Comparison of ENCODE assay signal across 8 cellular contexts in the genomic region with DNA sequence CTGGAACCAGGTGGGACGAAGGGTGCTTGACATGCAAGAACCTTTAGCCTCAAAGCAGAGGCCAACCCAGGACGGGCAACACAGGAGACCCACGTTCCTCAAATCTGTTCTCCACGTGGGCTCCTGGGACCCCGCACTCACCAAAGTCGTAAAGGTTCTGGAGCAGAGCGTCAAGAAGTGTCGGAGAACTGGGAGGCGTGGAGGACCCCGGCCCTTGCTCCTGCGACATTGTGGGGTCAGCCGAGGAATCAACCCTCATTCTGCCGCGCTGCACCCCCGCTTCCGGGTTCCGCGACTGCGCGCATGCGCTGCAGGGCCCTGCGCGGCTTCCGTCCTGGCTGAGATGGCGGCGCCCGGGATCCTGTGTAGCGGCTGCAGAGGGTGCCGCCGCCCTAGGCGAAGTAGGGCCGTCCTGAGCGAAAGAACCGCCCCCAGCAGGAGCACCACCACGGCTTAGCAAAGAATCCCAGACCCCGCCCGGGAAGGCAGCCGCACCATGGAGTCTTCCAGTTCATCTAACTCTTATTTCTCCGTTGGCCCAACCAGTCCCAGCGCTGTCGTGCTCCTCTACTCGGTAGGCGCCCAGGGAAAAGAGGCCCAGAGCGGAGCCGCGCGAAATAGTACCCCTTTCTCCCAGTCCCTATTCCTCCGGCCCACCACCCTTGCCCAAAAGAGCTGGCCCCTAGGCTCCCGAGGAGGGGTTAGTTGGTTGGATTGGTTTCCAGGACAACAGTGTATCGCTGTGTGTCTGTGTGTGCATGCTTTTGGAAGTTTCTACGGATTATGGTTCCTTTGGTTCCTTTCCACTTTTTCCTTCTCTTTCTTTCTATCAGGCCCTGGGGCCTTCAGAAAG. TPM values are rescaled to one million over a fixed set of nuclear protein-coding genes. Genes with fewer than 3 reads are reported as not detected.
DNase-seq lines count a peak whose midpoint lies in the region; ATAC-seq and TF ChIP-seq lines count a peak whose summit lies in the region.

A gene (plus strand): TSS at position 330 of the 853 bp plus-strand sequence. CDS start 167 bp downstream, at position 497.

- BruUV-seq in IMR-90 (replicated peaks; lab: Mats Ljungman, UMichigan) (no TSS peak), Panc1 (replicated peaks; lab: Mats Ljungman, UMichigan) (TSS peak; percentile 75)

- H3K56ac ChIP-seq in IMR-90 (ENCODE audit: extremely low read depth, insufficient read depth, low read length), result peak within 1 kb of the TSS; percentile 89

- peak within 1 kb of the TSS; percentile 84 for H3K27ac ChIP-seq in IMR-90 (ENCODE audit: insufficient read depth, low read length)
- peak within 1 kb of the TSS; percentile 98 for H3K27ac ChIP-seq in Panc1 (ENCODE audit: low read length)
- peak within 1 kb of the TSS; percentile 92 for H3K27ac ChIP-seq in muscle layer of duodenum (ENCODE audit: low read length)

- peak within 1 kb of the TSS; percentile 74; the same call in 1 of the 3 replicates for H2BK15ac ChIP-seq in IMR-90 (ENCODE audit: low read depth, low read length)

- peak within 1 kb of the TSS; percentile 81 for H2BK5ac ChIP-seq in IMR-90 (ENCODE audit: low read depth, low read length, poor library complexity, severe bottlenecking)

- no peak for TF ChIP-seq RAD21 in IMR-90 (IDR thresholded peaks at IDR 0.05; ENCODE audit: low read length)

- peak within 1 kb of the TSS; percentile 92 to 94 for H4K8ac ChIP-seq in IMR-90 (ENCODE audit: low read depth in 2 of 2, low read length in 2 of 2)

- H3K36me3 Mint-ChIP-seq in activated T-cell treated with anti-CD3 and anti-CD28 coated beads, Interleukin-2, amount 50 U/mL, for 4 hours (ENCODE audit: insufficient read depth), result peaks cover 32% of the 10 kb centered on the region

- peak within 1 kb of the TSS; percentile 95 for H4K91ac ChIP-seq in IMR-90 (ENCODE audit: insufficient read depth, low read depth, low read length)

- CTCF ChIA-PET in IMR-90 (lab: Yijun Ruan, JAX) (interaction anchor here (0.6 to 1.1 kb wide), 3 partner anchors 304 to 539 kb away, joined by 3 read pairs; no protein-coding TSS in a partner anchor), Panc1 (lab: Charles Lee) (no interaction called here)

- peaks cover 5% of the 10 kb centered on the region; the same call in 1 of the 2 replicates for H3K9me1 ChIP-seq in IMR-90 (ENCODE audit: insufficient read depth, low read length)

- H3K4me3 Mint-ChIP-seq in activated T-cell treated with anti-CD3 and anti-CD28 coated beads, Interleukin-2, amount 50 U/mL, for 4 hours, result peak within 1 kb of the TSS; percentile 93

- H3K9me3 ChIP-seq in IMR-90 (ENCODE audit: control insufficient read depth, insufficient read depth, low read length), result no peaks in the 10 kb centered on the region
- no peaks in the 10 kb centered on the region for H3K9me3 ChIP-seq in Panc1 (ENCODE audit: control insufficient read depth, insufficient read depth, low read depth, low read length)
- H3K9me3 ChIP-seq in muscle layer of duodenum (ENCODE audit: control insufficient read depth in 1 of 2, low read length in 2 of 2), result no peaks in the 10 kb centered on the region

- ATAC-seq in GM21526 (IDR thresholded peaks at IDR 0.05; ENCODE audit: low FRiP score, unreplicated experiment) (peak; percentile 96), IMR-90 (ENCODE audit: low read depth) (peak; percentile 98), Panc1 (peak; percentile 98), esophagus mucosa (peak; percentile 98)
- peak; percentile 98 to 99 for ATAC-seq in activated T-cell treated with anti-CD3 and anti-CD28 coated beads, Interleukin-2, amount 50 U/mL, for 4 hours

- H4K5ac ChIP-seq in IMR-90 (ENCODE audit: low read depth, low read length), result peak within 1 kb of the TSS; percentile 79

- H3K36me3 ChIP-seq in IMR-90 (ENCODE audit: control insufficient read depth, insufficient read depth, low read length) (peaks cover 8% of the 10 kb centered on the region; the same call in 1 of the 2 replicates), Panc1 (ENCODE audit: control insufficient read depth, insufficient read depth, low read length) (peaks cover 10% of the 10 kb centered on the region), muscle layer of duodenum (ENCODE audit: control insufficient read depth in 1 of 2, insufficient read depth in 2 of 2, low read length in 2 of 2) (peaks cover 20 to 22% of the 10 kb centered on the region in 2 donors)

- 1% methylated on average over 20 of the region's 51 CpGs; no CpG with 5 or more reads in 1 of the 2 experiments for WGBS in IMR-90 (ENCODE audit: extremely low coverage in 2 of 2, insufficient read length in 1 of 2), 2 experiments

- DNase-seq in DMS114 treated with DMSO at 0.1 percent for 48 hours (lab: John Stamatoyannopoulos, UW; ENCODE audit: unreplicated experiment) (peak; percentile 66), IMR-90 (peak; percentile 78), Panc1 (ENCODE audit: low read depth, low spot score) (peak; percentile 25)
- DNase-seq in activated T-cell treated with anti-CD3 and anti-CD28 coated beads, Interleukin-2, amount 50 U/mL, for 4 hours, result peak; percentile 88
- DNase-seq in stimulated activated CD8-positive, alpha-beta memory T cell treated with anti-CD3 and anti-CD28 coated beads, Interleukin-7, amount 100 ng/mL, for 24 hours (ENCODE audit: low read depth), result peak; percentile 80

- peak within 1 kb of the TSS; percentile 99 for H2AFZ ChIP-seq in IMR-90 (replicated peaks; ENCODE audit: low read length, poor library complexity)

- in situ Hi-C loops in IMR-90 (cut with MboI; ENCODE audit: low sequenced_read_pairs) (no loop called here), Panc1 (cut with HindIII; ENCODE audit: low pct_unique_long_range_greater_than_20kb, low sequenced_read_pairs) (no loop called here)

- peak within 1 kb of the TSS; percentile 84 for H2AK5ac ChIP-seq in IMR-90 (ENCODE audit: low read depth, low read length)

- H3K9ac ChIP-seq in IMR-90 (ENCODE audit: low read depth, low read length), result peak within 1 kb of the TSS; percentile 92

- H3K4me1 Mint-ChIP-seq in activated T-cell treated with anti-CD3 and anti-CD28 coated beads, Interleukin-2, amount 50 U/mL, for 4 hours (ENCODE audit: low read depth), result peaks cover 66% of the 10 kb centered on the region

- TF ChIP-seq CTCF in IMR-90 (conservative IDR thresholded peaks at IDR 0.05; ENCODE audit: low read depth, low read length) (no peak), Panc1 (IDR thresholded peaks at IDR 0.05) (no peak)

- peak within 1 kb of the TSS; percentile 91 for H2AK9ac ChIP-seq in IMR-90 (replicated peaks; ENCODE audit: low read depth, low read length, poor library complexity)

- H3K4me1 ChIP-seq in IMR-90 (ENCODE audit: control insufficient read depth, insufficient read depth, low read length) (no peaks in the 10 kb centered on the region), Panc1 (ENCODE audit: control insufficient read depth, insufficient read depth, low read length) (peaks cover 20% of the 10 kb centered on the region), muscle layer of duodenum (ENCODE audit: control insufficient read depth in 1 of 2, insufficient read depth in 2 of 2, low read length in 2 of 2) (peaks cover 6 to 26% of the 10 kb centered on the region in 2 donors)

- peak within 1 kb of the TSS; percentile 99 for H3K23ac ChIP-seq in IMR-90 (ENCODE audit: low read depth, low read length)

- peak; percentile 78; the same call in 1 of the 2 replicates for TF ChIP-seq POLR2A in IMR-90 (IDR thresholded peaks at IDR 0.05; ENCODE audit: low read depth, low read length)

- peak within 1 kb of the TSS; percentile 40 for H3K18ac ChIP-seq in IMR-90 (ENCODE audit: low read depth, low read length)

- H4K20me1 ChIP-seq in IMR-90 (ENCODE audit: insufficient read depth, low read length), result no peaks in the 10 kb centered on the region

- H3K14ac ChIP-seq in IMR-90 (replicated peaks; ENCODE audit: low read depth, low read length), result peak within 1 kb of the TSS; percentile 100

- H3K79me1 ChIP-seq in IMR-90 (ENCODE audit: low read depth in 1 of 2, low read length in 2 of 2), result peaks cover 31 to 48% of the 10 kb centered on the region in 2 experiments

- intact Hi-C loops in IMR-90 (cut with micrococcal nuclease), result loop anchor here (1.0 to 5.0 kb wide), 3 partner anchors 94 to 363 kb away; a partner anchor contains a TSS
- intact Hi-C loops in Panc1 (cut with micrococcal nuclease; ENCODE audit: unreplicated experiment), result loop anchor here (10.0 kb wide), 1 partner anchor 94 kb away; a partner anchor contains a TSS

- dilution Hi-C loops in IMR-90 (cut with HindIII; ENCODE audit: low sequenced_read_pairs, unreplicated experiment), result no loop called here

- peak within 1 kb of the TSS; percentile 85 for H3K4me2 ChIP-seq in IMR-90 (ENCODE audit: low read depth, low read length)

- POLR2A ChIA-PET in IMR-90 (lab: Charles Lee; ENCODE audit: unreplicated experiment), result no interaction called here
- POLR2A ChIA-PET in Panc1 (lab: Charles Lee), result no interaction called here

- H3K27me3 ChIP-seq in IMR-90 (ENCODE audit: control insufficient read depth, insufficient read depth, low read length), result no peaks in the 10 kb centered on the region
- no peaks in the 10 kb centered on the region for H3K27me3 ChIP-seq in Panc1 (ENCODE audit: control insufficient read depth, insufficient read depth, low read length)
- H3K27me3 ChIP-seq in muscle layer of duodenum (ENCODE audit: low read depth, low read length), result no peaks in the 10 kb centered on the region

- H3K27me3 Mint-ChIP-seq in activated T-cell treated with anti-CD3 and anti-CD28 coated beads, Interleukin-2, amount 50 U/mL, for 4 hours (ENCODE audit: low read depth), result no peaks in the 10 kb centered on the region

- peak within 1 kb of the TSS; percentile 54 for H2BK120ac ChIP-seq in IMR-90 (ENCODE audit: low read depth, low read length)

- peak within 1 kb of the TSS; percentile 71 for H3K4me3 ChIP-seq in IMR-90 (ENCODE audit: insufficient read depth, low read depth, low read length)
- peak within 1 kb of the TSS; percentile 69 to 99 for H3K4me3 ChIP-seq in Panc1 (ENCODE audit: low read depth in 2 of 2, low read length in 2 of 2)
- H3K4me3 ChIP-seq in muscle layer of duodenum (ENCODE audit: low read depth in 1 of 2, low read length in 2 of 2), result peak within 1 kb of the TSS; percentile 92 to 97

- peak within 1 kb of the TSS; percentile 94 for H3K4ac ChIP-seq in IMR-90 (ENCODE audit: low read depth, low read length)

- H3K9me3 Mint-ChIP-seq in activated T-cell treated with anti-CD3 and anti-CD28 coated beads, Interleukin-2, amount 50 U/mL, for 4 hours, result no peaks in the 10 kb centered on the region

- no peak within 1 kb of the TSS for H2BK20ac ChIP-seq in IMR-90 (ENCODE audit: low read depth, low read length)

TF ChIP-seq in IMR-90, 13 proteins besides CTCF, POLR2A, EP300 and RAD21 (continues in another document):
- peak; percentile 21; the same call in 1 of the 2 replicates for TF ChIP-seq BHLHE40 (IDR thresholded peaks at IDR 0.05; ENCODE audit: low read depth, low read length)
- TF ChIP-seq CHD1 (IDR thresholded peaks at IDR 0.05; ENCODE audit: low read depth, low read length), result no peak
- TF ChIP-seq RFX5 (IDR thresholded peaks at IDR 0.05; ENCODE audit: low read depth, low read length), result no peak

RNA-seq across cellular contexts. Expression of the gene that starts here (rescaled TPM):
- 36.0 and 43.9 TPM in 2 replicates for total RNA-seq in IMR-90 (2012; rRNA removed)
- 12.3 and 17.2 TPM in 2 replicates for polyA plus RNA-seq in IMR-90 (2012; rRNA removed)
- 4.7 and 5.7 TPM in 2 replicates for polyA plus RNA-seq in IMR-90 (2012; cell fraction: cytosol; rRNA removed)
- polyA plus RNA-seq in IMR-90 (2012; cell fraction: nucleus; rRNA removed; ENCODE audit: low replicate concordance), result 4.5 and 24.3 TPM in 2 replicates
- total RNA-seq in Panc1 (2021; ENCODE audit: unreplicated experiment), result 42.5 TPM
- 27.8 TPM for polyA plus RNA-seq in Panc1 (2012; ENCODE audit: insufficient read length)
- total RNA-seq in activated T-cell treated with anti-CD3 and anti-CD28 coated beads, Interleukin-2, amount 50 U/mL, for 4 hours, result 10 to 100 TPM; 37.1 to 39.8 (median 39.5) TPM
- total RNA-seq in esophagus mucosa, result 20.6 TPM

Comparison
In these comparisons a context has a peak if more than half of its experiments do, and no peak if none do; other contexts are left out.
1. Peak in every context shown above with its lines: DNase-seq, ATAC-seq, H3K4me3 ChIP-seq and H3K27ac ChIP-seq.
2. DNase-seq: peak in every context shown above with its lines; median percentile 88 in activated T-cell treated with anti-CD3 and anti-CD28 coated beads, Interleukin-2, amount 50 U/mL, for 4 hours; 80 in stimulated activated CD8-positive, alpha-beta memory T cell treated with anti-CD3 and anti-CD28 coated beads, Interleukin-7, amount 100 ng/mL, for 24 hours; 78 in IMR-90; 66 in DMS114 treated with DMSO at 0.1 percent for 48 hours; 25 in Panc1.